In genomic region chr11:128524172-128524571, GRCh38 we compare ENCODE assay signal across 10 cellular contexts.
A peak's percentile ranks its signal among the peaks of the same experiment; 100 is the strongest.
DNase-seq lines count a peak whose midpoint lies in the region; ATAC-seq and TF ChIP-seq lines count a peak whose summit lies in the region.
"Had no signal": no experiment of that assay in that cellular context is flagged by ENCODE, and none has a peak within 500 bp of the region (broad histone marks: within the 10 kb centered on the region; RNA-seq: fewer than 3 reads in every experiment).

No MANE protein-coding gene starts in this region.

- BruUV-seq in OCI-LY7 (replicated peaks; lab: Mats Ljungman, UMichigan), result no TSS peak

- no peaks in the 10 kb centered on the region for H3K9me3 Mint-ChIP-seq in CD8-positive, alpha-beta T cell
- no peaks in the 10 kb centered on the region for H3K9me3 Mint-ChIP-seq in chondrocyte (ENCODE audit: low read depth)
- H3K9me3 Mint-ChIP-seq: neural progenitor cell had no signal

- H3K36me3 Mint-ChIP-seq in CD8-positive, alpha-beta T cell, result peaks cover 35% of the 10 kb centered on the region
- no peaks in the 10 kb centered on the region for H3K36me3 Mint-ChIP-seq in chondrocyte (ENCODE audit: low read depth)
- H3K36me3 Mint-ChIP-seq: neural progenitor cell had no signal

- H3K4me3 ChIP-seq in CD8-positive, alpha-beta T cell (ENCODE audit: low read depth, low read length), result peak overlapping the region; percentile 94
- no peak overlapping the region for H3K4me3 ChIP-seq in OCI-LY7 (ENCODE audit: low read depth, low read length, poor library complexity, severe bottlenecking)
- no peak overlapping the region for H3K4me3 ChIP-seq in osteoblast (ENCODE audit: insufficient read depth, low read length)
- H3K4me3 ChIP-seq: neural progenitor cell had no signal

- H3K27me3 ChIP-seq in CD8-positive, alpha-beta T cell (ENCODE audit: insufficient read depth, low read length), result no peaks in the 10 kb centered on the region
- no peaks in the 10 kb centered on the region for H3K27me3 ChIP-seq in osteoblast (ENCODE audit: insufficient read depth, low read length)

- H3K27ac Mint-ChIP-seq in CD8-positive, alpha-beta T cell, result peak overlapping the region; percentile 98
- peak overlapping the region; percentile 93 for H3K27ac Mint-ChIP-seq in chondrocyte (ENCODE audit: unreplicated experiment)
- H3K27ac Mint-ChIP-seq: neural progenitor cell had no signal

- peak overlapping the region; percentile 98 for H3K4me3 Mint-ChIP-seq in CD8-positive, alpha-beta T cell
- no peak overlapping the region for H3K4me3 Mint-ChIP-seq in chondrocyte (ENCODE audit: unreplicated experiment)

- no peaks in the 10 kb centered on the region for H3K9me2 ChIP-seq in OCI-LY7 (ENCODE audit: insufficient read depth, low read length)

- no peaks in the 10 kb centered on the region for H3K36me3 ChIP-seq in CD8-positive, alpha-beta T cell (ENCODE audit: insufficient read depth, low read length)
- H3K36me3 ChIP-seq in OCI-LY7 (ENCODE audit: insufficient read depth, low read length) (peaks cover 29% of the 10 kb centered on the region), osteoblast (ENCODE audit: insufficient read depth, low read length) (no peaks in the 10 kb centered on the region)
- H3K36me3 ChIP-seq: neural progenitor cell had no signal

- H4K20me1 ChIP-seq in OCI-LY7 (ENCODE audit: insufficient read depth, low read length), result peaks cover 7% of the 10 kb centered on the region; the same call in 1 of the 2 replicates
- peaks cover 1% of the 10 kb centered on the region for H4K20me1 ChIP-seq in osteoblast (ENCODE audit: insufficient read depth, low read length)

- no peaks in the 10 kb centered on the region for H3K27me3 Mint-ChIP-seq in CD8-positive, alpha-beta T cell (ENCODE audit: low read depth)
- no peaks in the 10 kb centered on the region for H3K27me3 Mint-ChIP-seq in chondrocyte (ENCODE audit: low read depth)

- peak overlapping the region; percentile 90 for H3K4me2 ChIP-seq in OCI-LY7 (ENCODE audit: low read length)
- peak overlapping the region; percentile 3 for H3K4me2 ChIP-seq in osteoblast (ENCODE audit: insufficient read depth, low read length)
- H3K4me2 ChIP-seq: neural progenitor cell had no signal

- H3K9me3 ChIP-seq in CD8-positive, alpha-beta T cell (ENCODE audit: low read length), result no peaks in the 10 kb centered on the region
- H3K9me3 ChIP-seq in OCI-LY7 (ENCODE audit: low read length) (no peaks in the 10 kb centered on the region), osteoblast (ENCODE audit: low read depth, low read length) (no peaks in the 10 kb centered on the region)

- POLR2A ChIA-PET in CD8-positive, alpha-beta T cell (lab: Charles Lee), result interaction anchor here (0.9 to 13.0 kb wide), 5 partner anchors 15 to 234 kb away, joined by 3 to 274 read pairs (median 54); no protein-coding TSS in a partner anchor
- POLR2A ChIA-PET in OCI-LY7 (lab: Charles Lee), result interaction anchor here (0.6 to 4.6 kb wide), 5 partner anchors 8 to 59 kb away, joined by 3 to 89 read pairs (median 5); no protein-coding TSS in a partner anchor

- H3K79me2 ChIP-seq in OCI-LY7 (ENCODE audit: insufficient read depth, low read depth, low read length), result peaks cover 43% of the 10 kb centered on the region
- H3K79me2 ChIP-seq in osteoblast (ENCODE audit: insufficient read depth, low read length), result peaks cover 28% of the 10 kb centered on the region

- no peak for TF ChIP-seq CTCF in CD8-positive, alpha-beta T cell (IDR thresholded peaks at IDR 0.05)
- TF ChIP-seq CTCF in OCI-LY7 (conservative IDR thresholded peaks at IDR 0.05; ENCODE audit: low read length) (0 out of 2 replicates have a peak, but pooled peaks have one; percentile 28), chondrocyte (IDR thresholded peaks at IDR 0.05) (no peak), osteoblast (IDR thresholded peaks at IDR 0.05; ENCODE audit: extremely low read depth, low read depth, low read length) (no peak)

- ATAC-seq in CD8-positive, alpha-beta T cell, result no peak

- intact Hi-C loops in CD8-positive, alpha-beta T cell (cut with DNase I, micrococcal nuclease), result loop anchor here (5.0 to 10.0 kb wide), 3 partner anchors 201 to 489 kb away; no protein-coding TSS in a partner anchor
- intact Hi-C loops in OCI-LY7 (cut with micrococcal nuclease; ENCODE audit: unreplicated experiment), result loop anchor here (5.0 kb wide), 2 partner anchors 208 to 1633 kb away; partner anchors contain the start of gene ST14

- peaks cover 58% of the 10 kb centered on the region for H3K4me1 ChIP-seq in CD8-positive, alpha-beta T cell (ENCODE audit: insufficient read depth, low read length)
- H3K4me1 ChIP-seq in OCI-LY7 (ENCODE audit: insufficient read depth, low read length, poor library complexity, severe bottlenecking), result peaks cover 51% of the 10 kb centered on the region
- peaks cover 45% of the 10 kb centered on the region for H3K4me1 ChIP-seq in osteoblast (ENCODE audit: insufficient read depth, low read length)

- CTCF ChIA-PET in CD8-positive, alpha-beta T cell (lab: Charles Lee), result interaction anchor here (1.1 to 8.7 kb wide), 5 partner anchors 13 to 233 kb away, joined by 3 to 89 read pairs (median 3); no protein-coding TSS in a partner anchor
- CTCF ChIA-PET in OCI-LY7 (lab: Charles Lee; ENCODE audit: unreplicated experiment), result no interaction called here

- DNase-seq in CD8-positive, alpha-beta T cell, result no peak
- DNase-seq in OCI-LY7 (ENCODE audit: low spot score), result no peak
- DNase-seq in chondrocyte (ENCODE audit: low spot score), result no peak
- DNase-seq in osteoblast (ENCODE audit: insufficient read length, low spot score, missing footprints), result no peak
- no peak for DNase-seq in NOMO-1 (lab: John Stamatoyannopoulos, UW; ENCODE audit: unreplicated experiment in 2 of 2)
- DNase-seq in NCI-H526 treated with DMSO at 0.1 percent for 48 hours (lab: John Stamatoyannopoulos, UW), result no peak
- DNase-seq in kidney tubule cell (ENCODE audit: low spot score), result no peak
- DNase-seq: activated CD4-positive, alpha-beta T cell treated with anti-CD3 and anti-CD28 coated beads, Interleukin-2, amount 50 U/mL, for 48 hours; NCI-H1694 had no signal

- H3K4me1 Mint-ChIP-seq in CD8-positive, alpha-beta T cell (ENCODE audit: low read depth), result peaks cover 64% of the 10 kb centered on the region
- H3K4me1 Mint-ChIP-seq in chondrocyte (ENCODE audit: low read depth), result peaks cover 50% of the 10 kb centered on the region

- H2AFZ ChIP-seq in OCI-LY7 (ENCODE audit: low read length) (0 out of 2 replicates have a peak overlapping the region, but pooled peaks have one; percentile 20), osteoblast (ENCODE audit: low read length) (no peak overlapping the region)
- H2AFZ ChIP-seq: neural progenitor cell had no signal

- H3K27ac ChIP-seq in CD8-positive, alpha-beta T cell (ENCODE audit: low read depth, low read length), result peak overlapping the region; percentile 71
- no peak overlapping the region for H3K27ac ChIP-seq in OCI-LY7 (ENCODE audit: low read depth, low read length, poor library complexity, severe bottlenecking)
- peak overlapping the region; percentile 97 for H3K27ac ChIP-seq in osteoblast (ENCODE audit: low read depth, low read length)
- H3K27ac ChIP-seq: neural progenitor cell had no signal
